8 cellular contexts compared by ENCODE assay signal in the genomic region with DNA sequence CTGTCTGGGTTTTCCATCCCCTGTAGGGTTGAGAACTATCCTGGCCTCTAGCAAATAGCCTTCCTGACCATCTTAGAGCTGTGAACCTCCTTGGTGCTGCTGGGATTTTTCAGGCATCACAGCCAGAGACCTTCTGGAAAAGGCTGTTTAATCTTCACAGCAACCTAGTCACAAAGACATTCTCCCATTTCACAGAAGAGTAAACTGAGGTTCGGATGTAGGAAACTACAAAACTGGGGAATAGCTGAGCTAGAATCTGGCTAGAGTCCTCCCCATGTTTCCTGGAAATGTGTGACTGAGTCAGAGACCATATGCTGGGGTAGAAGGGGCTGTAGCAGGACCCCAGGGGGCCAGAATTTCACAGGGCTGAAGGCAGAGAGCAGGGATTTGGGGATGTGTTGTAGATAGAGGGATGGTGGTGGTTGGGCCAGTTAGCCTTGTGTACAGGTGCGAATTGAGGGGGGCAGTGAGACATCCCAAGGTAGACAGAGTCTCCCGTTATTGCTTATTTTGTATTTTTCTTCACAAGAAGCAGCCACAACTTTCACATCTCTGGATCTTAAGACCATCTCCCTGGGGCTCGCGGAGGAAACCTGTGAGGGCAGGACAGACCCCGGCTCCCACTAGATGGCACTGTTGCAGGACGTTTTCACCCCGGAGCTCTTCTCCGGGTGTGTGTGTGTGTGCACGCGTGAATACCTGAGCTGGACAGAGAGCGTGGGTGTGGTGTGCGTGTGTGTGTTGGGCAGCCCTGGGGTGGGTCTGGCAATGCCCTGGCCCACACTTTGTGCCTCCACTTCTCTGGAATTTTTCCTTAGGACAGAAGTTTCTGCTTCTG.
A peak's percentile ranks its signal among the peaks of the same experiment; 100 is the strongest.
DNase-seq lines count a peak whose midpoint lies in the region; ATAC-seq lines count a peak whose summit lies in the region.

No MANE protein-coding gene starts in this region.

- DNase-seq in ELR (ENCODE audit: low read depth) (peak; percentile 74), NCI-H460 (ENCODE audit: extremely low read depth, low read depth) (peak; percentile 35), lung microvascular endothelial cell (ENCODE audit: low read depth in 2 of 2) (peak; percentile 59 to 71), cerebellar nuclear complex (lab: John Stamatoyannopoulos, UW) (no peak)
- peak; percentile 68 to 76 for DNase-seq in activated CD4-positive, alpha-beta T cell treated with anti-CD3 and anti-CD28 coated beads, Interleukin-2, amount 50 U/mL, for 48 hours
- peak; percentile 4 for DNase-seq in effector CD8-positive, alpha-beta T cell (lab: John Stamatoyannopoulos, UW)
- DNase-seq in stimulated activated CD8-positive, alpha-beta memory T cell treated with anti-CD3 and anti-CD28 coated beads, Interleukin-2, amount 100 ng/mL, for 48 hours (ENCODE audit: low read depth in 2 of 2) = peak; percentile 20 to 51

- peak; percentile 64 for ATAC-seq in HG02852 (IDR thresholded peaks at IDR 0.05; ENCODE audit: unreplicated experiment)

Comparison
In these comparisons a context has a peak if more than half of its experiments do, and no peak if none do; other contexts are left out.
1. DNase-seq: peak in ELR (single experiment), NCI-H460 (single experiment), activated CD4-positive, alpha-beta T cell treated with anti-CD3 and anti-CD28 coated beads, Interleukin-2, amount 50 U/mL, for 48 hours (2 of 2), effector CD8-positive, alpha-beta T cell (single experiment), lung microvascular endothelial cell (2 of 2) and stimulated activated CD8-positive, alpha-beta memory T cell treated with anti-CD3 and anti-CD28 coated beads, Interleukin-2, amount 100 ng/mL, for 48 hours (2 of 2); none in cerebellar nuclear complex (0 of 2).